In genomic region chr1:154952664-154953063, GRCh38 we compare ENCODE assay signal across 11 cellular contexts. TPM values are rescaled to one million over a fixed set of nuclear protein-coding genes. Genes with fewer than 3 reads are reported as not detected.
A peak's percentile ranks its signal among the peaks of the same experiment; 100 is the strongest.
DNase-seq lines count a peak whose midpoint lies in the region; ATAC-seq and TF ChIP-seq lines count a peak whose summit lies in the region.
"Had no signal": no experiment of that assay in that cellular context is flagged by ENCODE, and none has a peak within 500 bp of the region (broad histone marks: within the 10 kb centered on the region; RNA-seq: fewer than 3 reads in every experiment).

No MANE protein-coding gene starts in this region.

- peaks cover 81% of the 10 kb centered on the region for H3K4me1 Mint-ChIP-seq in activated naive CD4-positive, alpha-beta T cell treated with anti-CD3 and anti-CD28 coated beads, Interleukin-2, amount 50 U/mL, for 24 hours
- peaks cover 75% of the 10 kb centered on the region for H3K4me1 Mint-ChIP-seq in activated naive CD8-positive, alpha-beta T cell (ENCODE audit: low read depth)
- H3K4me1 Mint-ChIP-seq in memory B cell (peaks cover 51% of the 10 kb centered on the region), type B pancreatic cell (ENCODE audit: unreplicated experiment) (peaks cover 52% of the 10 kb centered on the region)

- peak overlapping the region; percentile 96 for H3K27ac Mint-ChIP-seq in activated naive CD4-positive, alpha-beta T cell treated with anti-CD3 and anti-CD28 coated beads, Interleukin-2, amount 50 U/mL, for 24 hours
- peak overlapping the region; percentile 91 for H3K27ac Mint-ChIP-seq in activated naive CD8-positive, alpha-beta T cell
- H3K27ac Mint-ChIP-seq in memory B cell (peak overlapping the region; percentile 99), type B pancreatic cell (peak overlapping the region; percentile 39)

- H3K27me3 ChIP-seq in ovary, result no peaks in the 10 kb centered on the region

- no peaks in the 10 kb centered on the region for H3K36me3 ChIP-seq in ovary

- intact Hi-C loops in ovary (cut with DNase I), result loop anchor here in 1 of 4 donors (5.0 kb wide), 1 partner anchor 100 kb away; the partner anchor contains the start of gene ADAM15

- no peak overlapping the region for H3K4me3 ChIP-seq in ovary

- peaks cover 41% of the 10 kb centered on the region for H3K4me1 ChIP-seq in ovary (ENCODE audit: insufficient read depth)

- H3K9me3 Mint-ChIP-seq in activated naive CD4-positive, alpha-beta T cell treated with anti-CD3 and anti-CD28 coated beads, Interleukin-2, amount 50 U/mL, for 24 hours, result no peaks in the 10 kb centered on the region
- H3K9me3 Mint-ChIP-seq in activated naive CD8-positive, alpha-beta T cell (ENCODE audit: low read depth), result no peaks in the 10 kb centered on the region
- H3K9me3 Mint-ChIP-seq in memory B cell, result no peaks in the 10 kb centered on the region
- no peaks in the 10 kb centered on the region for H3K9me3 Mint-ChIP-seq in type B pancreatic cell

- no peaks in the 10 kb centered on the region for H3K27me3 Mint-ChIP-seq in activated naive CD4-positive, alpha-beta T cell treated with anti-CD3 and anti-CD28 coated beads, Interleukin-2, amount 50 U/mL, for 24 hours
- H3K27me3 Mint-ChIP-seq in activated naive CD8-positive, alpha-beta T cell, result no peaks in the 10 kb centered on the region
- H3K27me3 Mint-ChIP-seq in memory B cell, result no peaks in the 10 kb centered on the region
- H3K27me3 Mint-ChIP-seq in type B pancreatic cell, result no peaks in the 10 kb centered on the region

- peaks cover 7% of the 10 kb centered on the region for H3K36me3 Mint-ChIP-seq in activated naive CD4-positive, alpha-beta T cell treated with anti-CD3 and anti-CD28 coated beads, Interleukin-2, amount 50 U/mL, for 24 hours
- H3K36me3 Mint-ChIP-seq in activated naive CD8-positive, alpha-beta T cell, result peaks cover 4% of the 10 kb centered on the region
- H3K36me3 Mint-ChIP-seq in memory B cell, result peaks cover 13% of the 10 kb centered on the region
- peaks cover 9% of the 10 kb centered on the region for H3K36me3 Mint-ChIP-seq in type B pancreatic cell

- 35 to 59% (median 39%) methylated on average over 6 of the region's 6 CpGs for WGBS in ovary, 3 donors

- peak overlapping the region; percentile 73 for H3K4me3 Mint-ChIP-seq in activated naive CD4-positive, alpha-beta T cell treated with anti-CD3 and anti-CD28 coated beads, Interleukin-2, amount 50 U/mL, for 24 hours
- H3K4me3 Mint-ChIP-seq in activated naive CD8-positive, alpha-beta T cell, result peak overlapping the region; percentile 94
- H3K4me3 Mint-ChIP-seq in memory B cell, result peak overlapping the region; percentile 73
- peak overlapping the region; percentile 31 for H3K4me3 Mint-ChIP-seq in type B pancreatic cell

- DNase-seq in activated naive CD4-positive, alpha-beta T cell (lab: John Stamatoyannopoulos, UW), result no peak
- DNase-seq in memory B cell (ENCODE audit: low spot score in 2 of 2) (no peak), type B pancreatic cell (ENCODE audit: extremely low spot score, unreplicated experiment) (no peak), ovary (no peak), NCI-H2227 treated with DMSO at 0.1 percent for 48 hours (lab: John Stamatoyannopoulos, UW) (no peak)
- DNase-seq: DMS53, NCI-H187, Right ventricle myocardium superior had no signal

- H3K9me3 ChIP-seq in ovary, result no peaks in the 10 kb centered on the region

- ATAC-seq in memory B cell (ENCODE audit: low read depth) (no peak), HG02970 (IDR thresholded peaks at IDR 0.05; ENCODE audit: low FRiP score, unreplicated experiment) (no peak)

- TF ChIP-seq CTCF in type B pancreatic cell (conservative IDR thresholded peaks at IDR 0.05), result no peak
- TF ChIP-seq CTCF in ovary (IDR thresholded peaks at IDR 0.05), result no peak

- TF ChIP-seq EP300 in ovary (IDR thresholded peaks at IDR 0.05), result no peak

- TF ChIP-seq POLR2A in ovary (IDR thresholded peaks at IDR 0.05), result no peak

- H3K27ac ChIP-seq in ovary, result peak overlapping the region in 1 of 2 donors; percentile 53

RNA-seq across cellular contexts. Expression of gene PBXIP1, which starts 3.2 kb away (rescaled TPM):
- total RNA-seq in type B pancreatic cell (ENCODE audit: low replicate concordance), result 57.3 and 65.8 TPM in 2 replicates
- 100 to 1,000 TPM in 6 of 7 donors, 10 to 100 TPM in 1; 78.7 to 170 (median 120) TPM for total RNA-seq in ovary
- polyA plus RNA-seq in ovary, result 100 to 1,000 TPM; 105 to 151 TPM

RNA-seq across cellular contexts. Expression of gene PYGO2, which starts 8.9 kb away (rescaled TPM):
- total RNA-seq in type B pancreatic cell (ENCODE audit: low replicate concordance), result 48.1 and 49.0 TPM in 2 replicates
- total RNA-seq in ovary, result 10 to 100 TPM; 17.2 to 53.0 (median 42.5) TPM
- polyA plus RNA-seq in ovary, result 10 to 100 TPM; 25.0 to 28.8 TPM

RNA-seq across cellular contexts. Expression of gene PMVK, which starts 16.1 kb away (rescaled TPM):
- total RNA-seq in type B pancreatic cell (ENCODE audit: low replicate concordance), result 30.3 and 46.2 TPM in 2 replicates
- 10 to 100 TPM in 6 of 7 donors, 1 to 10 TPM in 1; 8.6 to 50.7 (median 35.3) TPM for total RNA-seq in ovary
- polyA plus RNA-seq in ovary, result 10 to 100 TPM; 21.4 to 30.6 TPM

RNA-seq across cellular contexts. Expression of gene SHC1, which starts 17.9 kb away (rescaled TPM):
- total RNA-seq in type B pancreatic cell (ENCODE audit: low replicate concordance), result 65.3 and 87.8 TPM in 2 replicates
- total RNA-seq in ovary, result 100 to 1,000 TPM in 1 of 7 donors, 10 to 100 TPM in 6; 36.8 to 183 (median 80.0) TPM
- polyA plus RNA-seq in ovary, result 100 to 1,000 TPM in 1 of 2 donors, 10 to 100 TPM in 1; 56.8 to 161 TPM

RNA-seq across cellular contexts. Expression of gene CKS1B, which starts 21.8 kb away (rescaled TPM):
- total RNA-seq in type B pancreatic cell (ENCODE audit: low replicate concordance) (58.8 and 119 TPM in 2 replicates), ovary (10 to 100 TPM; 12.2 to 29.9 (median 24.8) TPM)
- polyA plus RNA-seq in ovary, result 10 to 100 TPM; 41.7 to 55.8 TPM

Comparison
In these comparisons a context has a peak if more than half of its experiments do, and no peak if none do; other contexts are left out.
1. H3K27ac Mint-ChIP-seq: peak in every context shown above with its lines; median percentile 99 in memory B cell; 96 in activated naive CD4-positive, alpha-beta T cell treated with anti-CD3 and anti-CD28 coated beads, Interleukin-2, amount 50 U/mL, for 24 hours; 91 in activated naive CD8-positive, alpha-beta T cell; 39 in type B pancreatic cell.
2. H3K4me3 Mint-ChIP-seq: peak in every context shown above with its lines; median percentile 94 in activated naive CD8-positive, alpha-beta T cell; 73 in activated naive CD4-positive, alpha-beta T cell treated with anti-CD3 and anti-CD28 coated beads, Interleukin-2, amount 50 U/mL, for 24 hours; 73 in memory B cell; 31 in type B pancreatic cell.